36 cellular contexts compared by ENCODE assay signal in genomic region chr1:217105432-217105831, GRCh38.
"Had no signal": no experiment of that assay in that cellular context is flagged by ENCODE, and none has a peak within 500 bp of the region (broad histone marks: within the 10 kb centered on the region; RNA-seq: fewer than 3 reads in every experiment).

No MANE protein-coding gene starts in this region.

- H3K9me3 ChIP-seq: ascending aorta, gastroesophageal sphincter, psoas muscle, sigmoid colon, uterus had no signal

- ATAC-seq: activated CD4-positive, CD25-positive, alpha-beta regulatory T cell treated with anti-CD3 and anti-CD28 coated beads, Interleukin-2, amount 50 U/mL, for 24 hours; effector memory CD8-positive, alpha-beta T cell; left cardiac atrium; left ventricle myocardium superior; psoas muscle; stimulated activated memory B cell treated with anti-CD40 and anti-IgM and Interleukin-4, amounts not matched to agents 10 μg/mL and 1 μg/mL and 100 μg/mL, for 72 hours; stimulated activated naive CD8-positive, alpha-beta T cell treated with anti-CD3 and anti-CD28 coated beads, Interleukin-15, amount 100 ng/mL, for 72 hours had no signal

- H3K27me3 Mint-ChIP-seq: activated CD4-positive, alpha-beta memory T cell treated with anti-CD3 and anti-CD28 coated beads for 36 hours; activated naive CD4-positive, alpha-beta T cell treated with anti-CD3 and anti-CD28 coated beads, Interleukin-2, amount 10 ng/mL, durations not matched to agents 7 days and 5 days; activated T-cell treated with anti-CD3 and anti-CD28 coated beads, Interleukin-2, amount 50 U/mL, for 24 hours; effector memory CD8-positive, alpha-beta T cell; stimulated activated memory B cell treated with anti-CD40 and anti-IgM and Interleukin-4, amounts not matched to agents 10 μg/mL and 1 μg/mL and 100 μg/mL, for 72 hours; stimulated activated naive CD8-positive, alpha-beta T cell treated with anti-CD3 and anti-CD28 coated beads, Interleukin-15, amount 100 ng/mL, for 72 hours had no signal

- DNase-seq: activated CD4-positive, alpha-beta memory T cell treated with anti-CD3 and anti-CD28 coated beads for 36 hours; activated CD4-positive, alpha-beta T cell treated with anti-CD3 and anti-CD28 coated beads for 48 hours; activated CD8-positive, alpha-beta memory T cell treated with anti-CD3 and anti-CD28 coated beads, Interleukin-2, amount 50 U/mL, for 4 hours; activated gamma-delta T cell; activated naive CD4-positive, alpha-beta T cell treated with anti-CD3 and anti-CD28 coated beads, Interleukin-2, amount 10 ng/mL, durations not matched to agents 7 days and 5 days; activated naive CD8-positive, alpha-beta T cell treated with anti-CD3 and anti-CD28 coated beads, Interleukin-2, amount 10 ng/mL, durations not matched to agents 7 days and 5 days; activated T-cell treated with anti-CD3 and anti-CD28 coated beads, Interleukin-2, amount 50 U/mL, for 24 hours; cortex of kidney; effector memory CD8-positive, alpha-beta T cell; erythroblast; hippocampal formation; left cardiac atrium; left ventricle myocardium superior; mammary epithelial cell; naive B cell; nephron progenitor cell; psoas muscle; sigmoid colon; small intestine; stimulated activated CD4-positive, alpha-beta T cell treated with anti-CD3 and anti-CD28 coated beads, Interleukin-1b, Interleukin-23, amount 100 ng/mL, for 48 hours; stimulated activated CD4-positive, alpha-beta T cell treated with anti-CD3 and anti-CD28 coated beads, Interleukin-4, amount 100 ng/mL, for 4 hours; stimulated activated CD8-positive, alpha-beta memory T cell treated with anti-CD3 and anti-CD28 coated beads, Interleukin-4, amount 100 ng/mL, for 48 hours; stimulated activated naive CD8-positive, alpha-beta T cell treated with anti-CD3 and anti-CD28 coated beads, Interleukin-15, amount 100 ng/mL, for 72 hours; substantia nigra; uterus; WERI-Rb-1 had no signal

- H3K36me3 Mint-ChIP-seq: activated CD4-positive, alpha-beta memory T cell treated with anti-CD3 and anti-CD28 coated beads for 36 hours; activated naive CD4-positive, alpha-beta T cell treated with anti-CD3 and anti-CD28 coated beads, Interleukin-2, amount 10 ng/mL, durations not matched to agents 7 days and 5 days; activated naive CD8-positive, alpha-beta T cell treated with anti-CD3 and anti-CD28 coated beads, Interleukin-2, amount 10 ng/mL, durations not matched to agents 7 days and 5 days; brain; mesothelial cell of epicardium; naive B cell; stimulated activated memory B cell treated with anti-CD40 and anti-IgM and Interleukin-4, amounts not matched to agents 10 μg/mL and 1 μg/mL and 100 μg/mL, for 72 hours; type B pancreatic cell had no signal

- H3K36me3 ChIP-seq: ascending aorta, gastroesophageal sphincter, sigmoid colon, uterus, WERI-Rb-1 had no signal

- H3K4me1 ChIP-seq: ascending aorta, parathyroid adenoma, psoas muscle, sigmoid colon, uterus had no signal

- H3K27me3 ChIP-seq: ascending aorta, gastroesophageal sphincter, sigmoid colon, uterus had no signal

- H3K9me3 Mint-ChIP-seq: activated naive CD4-positive, alpha-beta T cell treated with anti-CD3 and anti-CD28 coated beads, Interleukin-2, amount 10 ng/mL, durations not matched to agents 7 days and 5 days; activated naive CD8-positive, alpha-beta T cell treated with anti-CD3 and anti-CD28 coated beads, Interleukin-2, amount 10 ng/mL, durations not matched to agents 7 days and 5 days; brain; mesothelial cell of epicardium; nephron progenitor cell; stimulated activated memory B cell treated with anti-CD40 and anti-IgM and Interleukin-4, amounts not matched to agents 10 μg/mL and 1 μg/mL and 100 μg/mL, for 72 hours; type B pancreatic cell had no signal

- H3K4me1 Mint-ChIP-seq: activated naive CD4-positive, alpha-beta T cell treated with anti-CD3 and anti-CD28 coated beads, Interleukin-2, amount 10 ng/mL, durations not matched to agents 7 days and 5 days; activated naive CD8-positive, alpha-beta T cell treated with anti-CD3 and anti-CD28 coated beads, Interleukin-2, amount 10 ng/mL, durations not matched to agents 7 days and 5 days; mesothelial cell of epicardium; naive B cell; stimulated activated memory B cell treated with anti-CD40 and anti-IgM and Interleukin-4, amounts not matched to agents 10 μg/mL and 1 μg/mL and 100 μg/mL, for 72 hours; stimulated activated naive CD8-positive, alpha-beta T cell treated with anti-CD3 and anti-CD28 coated beads, Interleukin-15, amount 100 ng/mL, for 72 hours had no signal

- H3K27ac Mint-ChIP-seq: activated CD4-positive, alpha-beta memory T cell treated with anti-CD3 and anti-CD28 coated beads for 36 hours; activated naive CD4-positive, alpha-beta T cell treated with anti-CD3 and anti-CD28 coated beads, Interleukin-2, amount 10 ng/mL, durations not matched to agents 7 days and 5 days; activated naive CD8-positive, alpha-beta T cell treated with anti-CD3 and anti-CD28 coated beads, Interleukin-2, amount 10 ng/mL, durations not matched to agents 7 days and 5 days; activated T-cell treated with anti-CD3 and anti-CD28 coated beads, Interleukin-2, amount 50 U/mL, for 24 hours; effector memory CD8-positive, alpha-beta T cell; mesothelial cell of epicardium; naive B cell; nephron progenitor cell; stimulated activated memory B cell treated with anti-CD40 and anti-IgM and Interleukin-4, amounts not matched to agents 10 μg/mL and 1 μg/mL and 100 μg/mL, for 72 hours; stimulated activated naive CD8-positive, alpha-beta T cell treated with anti-CD3 and anti-CD28 coated beads, Interleukin-15, amount 100 ng/mL, for 72 hours; type B pancreatic cell had no signal

- H3K27ac ChIP-seq: ascending aorta, gastroesophageal sphincter, parathyroid adenoma, psoas muscle, sigmoid colon, uterus, WERI-Rb-1 had no signal

- H3K4me3 Mint-ChIP-seq: activated CD4-positive, alpha-beta memory T cell treated with anti-CD3 and anti-CD28 coated beads for 36 hours; activated naive CD4-positive, alpha-beta T cell treated with anti-CD3 and anti-CD28 coated beads, Interleukin-2, amount 10 ng/mL, durations not matched to agents 7 days and 5 days; activated naive CD8-positive, alpha-beta T cell treated with anti-CD3 and anti-CD28 coated beads, Interleukin-2, amount 10 ng/mL, durations not matched to agents 7 days and 5 days; activated T-cell treated with anti-CD3 and anti-CD28 coated beads, Interleukin-2, amount 50 U/mL, for 24 hours; brain; effector memory CD8-positive, alpha-beta T cell; mesothelial cell of epicardium; naive B cell; nephron progenitor cell; stimulated activated memory B cell treated with anti-CD40 and anti-IgM and Interleukin-4, amounts not matched to agents 10 μg/mL and 1 μg/mL and 100 μg/mL, for 72 hours; stimulated activated naive CD8-positive, alpha-beta T cell treated with anti-CD3 and anti-CD28 coated beads, Interleukin-15, amount 100 ng/mL, for 72 hours; type B pancreatic cell had no signal

- H3K4me3 ChIP-seq: ascending aorta, gastroesophageal sphincter, psoas muscle, sigmoid colon, uterus had no signal

- FAIRE-seq: keratinocyte, small intestine, TTC549 had no signal
